1 cellular context compared by ENCODE assay signal in the genomic region with DNA sequence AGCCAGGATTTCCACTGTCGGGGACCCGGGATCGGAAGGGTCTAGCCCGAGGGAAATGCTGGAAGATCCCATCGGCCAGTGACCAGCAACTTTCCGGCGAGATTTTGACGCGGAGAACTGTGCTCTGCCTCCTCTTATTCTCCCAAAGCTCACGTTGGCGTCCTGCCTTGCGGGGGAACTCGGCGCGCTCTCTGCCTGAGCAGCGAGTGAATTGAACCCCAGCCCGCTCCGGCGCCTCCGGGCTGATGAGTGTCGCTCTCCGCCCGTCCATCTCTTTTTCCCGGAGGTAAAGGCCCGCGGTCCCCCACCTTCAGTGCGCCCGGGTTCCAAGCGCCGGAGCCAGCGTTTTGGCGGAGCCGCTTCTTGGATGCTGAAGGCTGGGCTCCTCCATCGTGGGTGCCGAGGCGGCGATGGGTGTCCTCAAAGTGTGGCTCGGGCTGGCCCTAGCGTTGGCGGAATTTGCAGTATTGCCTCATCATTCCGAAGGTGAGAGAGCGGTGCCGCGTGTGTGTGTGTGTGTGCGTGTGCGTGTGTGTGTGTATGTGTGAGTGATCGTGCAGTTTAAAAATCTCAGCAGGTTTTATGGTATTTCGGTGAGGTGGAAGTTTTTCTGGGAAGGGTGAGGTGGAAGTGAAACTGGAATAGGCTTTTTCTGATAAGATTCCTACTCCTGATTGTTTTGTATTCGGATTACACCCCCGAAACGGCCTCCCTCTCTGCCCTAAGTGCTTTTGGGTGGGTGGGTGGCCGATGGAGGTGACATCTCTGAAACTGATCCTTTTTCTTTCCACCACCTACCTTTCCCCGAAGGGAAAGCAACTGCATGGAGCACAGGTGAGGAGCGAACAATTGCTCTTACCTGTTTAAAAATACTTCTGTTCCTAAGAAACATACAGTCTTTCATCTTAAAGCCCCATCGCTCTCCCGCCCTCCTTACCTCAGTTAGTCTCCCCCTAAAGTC.
TF ChIP-seq lines count a peak whose summit lies in the region.

No MANE protein-coding gene starts in this region.

TF ChIP-seq in HepG2, 621 proteins besides CTCF, POLR2A, EP300 and RAD21 (continued from another document and continues in another):
- TF ChIP-seq MYC (CRISPR knock-in tag; IDR thresholded peaks at IDR 0.05; ENCODE audit: borderline replicate concordance), result peak; percentile 2; the same call in 1 of the 2 replicates
- TF ChIP-seq NBN (conservative IDR thresholded peaks at IDR 0.05), result no peak
- TF ChIP-seq ZNF10 (CRISPR knock-in tag; IDR thresholded peaks at IDR 0.05; ENCODE audit: borderline replicate concordance, low read depth), result no peak
- TF ChIP-seq ZNF749 (CRISPR knock-in tag; IDR thresholded peaks at IDR 0.05; ENCODE audit: borderline replicate concordance), result 0 out of 2 replicates have a peak, but pooled peaks have one; percentile 38
- TF ChIP-seq KAT7 (CRISPR knock-in tag; IDR thresholded peaks at IDR 0.05; ENCODE audit: borderline replicate concordance), result 0 out of 2 replicates have a peak, but pooled peaks have one; percentile 28
- peak; percentile 48; the same call in 1 of the 2 replicates for TF ChIP-seq TBX3 (IDR thresholded peaks at IDR 0.05; ENCODE audit: borderline replicate concordance)
- peak; percentile 35; the same call in 1 of the 2 replicates for TF ChIP-seq FOXC1 (CRISPR knock-in tag; IDR thresholded peaks at IDR 0.05; ENCODE audit: borderline replicate concordance)
- TF ChIP-seq, protein P1, sequence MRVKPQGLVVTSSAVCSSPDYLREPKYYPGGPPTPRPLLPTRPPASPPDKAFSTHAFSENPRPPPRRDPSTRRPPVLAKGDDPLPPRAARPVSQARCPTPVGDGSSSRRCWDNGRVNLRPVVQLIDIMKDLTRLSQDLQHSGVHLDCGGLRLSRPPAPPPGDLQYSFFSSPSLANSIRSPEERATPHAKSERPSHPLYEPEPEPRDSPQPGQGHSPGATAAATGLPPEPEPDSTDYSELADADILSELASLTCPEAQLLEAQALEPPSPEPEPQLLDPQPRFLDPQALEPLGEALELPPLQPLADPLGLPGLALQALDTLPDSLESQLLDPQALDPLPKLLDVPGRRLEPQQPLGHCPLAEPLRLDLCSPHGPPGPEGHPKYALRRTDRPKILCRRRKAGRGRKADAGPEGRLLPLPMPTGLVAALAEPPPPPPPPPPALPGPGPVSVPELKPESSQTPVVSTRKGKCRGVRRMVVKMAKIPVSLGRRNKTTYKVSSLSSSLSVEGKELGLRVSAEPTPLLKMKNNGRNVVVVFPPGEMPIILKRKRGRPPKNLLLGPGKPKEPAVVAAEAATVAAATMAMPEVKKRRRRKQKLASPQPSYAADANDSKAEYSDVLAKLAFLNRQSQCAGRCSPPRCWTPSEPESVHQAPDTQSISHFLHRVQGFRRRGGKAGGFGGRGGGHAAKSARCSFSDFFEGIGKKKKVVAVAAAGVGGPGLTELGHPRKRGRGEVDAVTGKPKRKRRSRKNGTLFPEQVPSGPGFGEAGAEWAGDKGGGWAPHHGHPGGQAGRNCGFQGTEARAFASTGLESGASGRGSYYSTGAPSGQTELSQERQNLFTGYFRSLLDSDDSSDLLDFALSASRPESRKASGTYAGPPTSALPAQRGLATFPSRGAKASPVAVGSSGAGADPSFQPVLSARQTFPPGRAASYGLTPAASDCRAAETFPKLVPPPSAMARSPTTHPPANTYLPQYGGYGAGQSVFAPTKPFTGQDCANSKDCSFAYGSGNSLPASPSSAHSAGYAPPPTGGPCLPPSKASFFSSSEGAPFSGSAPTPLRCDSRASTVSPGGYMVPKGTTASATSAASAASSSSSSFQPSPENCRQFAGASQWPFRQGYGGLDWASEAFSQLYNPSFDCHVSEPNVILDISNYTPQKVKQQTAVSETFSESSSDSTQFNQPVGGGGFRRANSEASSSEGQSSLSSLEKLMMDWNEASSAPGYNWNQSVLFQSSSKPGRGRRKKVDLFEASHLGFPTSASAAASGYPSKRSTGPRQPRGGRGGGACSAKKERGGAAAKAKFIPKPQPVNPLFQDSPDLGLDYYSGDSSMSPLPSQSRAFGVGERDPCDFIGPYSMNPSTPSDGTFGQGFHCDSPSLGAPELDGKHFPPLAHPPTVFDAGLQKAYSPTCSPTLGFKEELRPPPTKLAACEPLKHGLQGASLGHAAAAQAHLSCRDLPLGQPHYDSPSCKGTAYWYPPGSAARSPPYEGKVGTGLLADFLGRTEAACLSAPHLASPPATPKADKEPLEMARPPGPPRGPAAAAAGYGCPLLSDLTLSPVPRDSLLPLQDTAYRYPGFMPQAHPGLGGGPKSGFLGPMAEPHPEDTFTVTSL (CRISPR knock-in tag; IDR thresholded peaks at IDR 0.05; ENCODE audit: borderline replicate concordance), result 0 out of 2 replicates have a peak, but pooled peaks have one; percentile 38
- TF ChIP-seq, protein P2, sequence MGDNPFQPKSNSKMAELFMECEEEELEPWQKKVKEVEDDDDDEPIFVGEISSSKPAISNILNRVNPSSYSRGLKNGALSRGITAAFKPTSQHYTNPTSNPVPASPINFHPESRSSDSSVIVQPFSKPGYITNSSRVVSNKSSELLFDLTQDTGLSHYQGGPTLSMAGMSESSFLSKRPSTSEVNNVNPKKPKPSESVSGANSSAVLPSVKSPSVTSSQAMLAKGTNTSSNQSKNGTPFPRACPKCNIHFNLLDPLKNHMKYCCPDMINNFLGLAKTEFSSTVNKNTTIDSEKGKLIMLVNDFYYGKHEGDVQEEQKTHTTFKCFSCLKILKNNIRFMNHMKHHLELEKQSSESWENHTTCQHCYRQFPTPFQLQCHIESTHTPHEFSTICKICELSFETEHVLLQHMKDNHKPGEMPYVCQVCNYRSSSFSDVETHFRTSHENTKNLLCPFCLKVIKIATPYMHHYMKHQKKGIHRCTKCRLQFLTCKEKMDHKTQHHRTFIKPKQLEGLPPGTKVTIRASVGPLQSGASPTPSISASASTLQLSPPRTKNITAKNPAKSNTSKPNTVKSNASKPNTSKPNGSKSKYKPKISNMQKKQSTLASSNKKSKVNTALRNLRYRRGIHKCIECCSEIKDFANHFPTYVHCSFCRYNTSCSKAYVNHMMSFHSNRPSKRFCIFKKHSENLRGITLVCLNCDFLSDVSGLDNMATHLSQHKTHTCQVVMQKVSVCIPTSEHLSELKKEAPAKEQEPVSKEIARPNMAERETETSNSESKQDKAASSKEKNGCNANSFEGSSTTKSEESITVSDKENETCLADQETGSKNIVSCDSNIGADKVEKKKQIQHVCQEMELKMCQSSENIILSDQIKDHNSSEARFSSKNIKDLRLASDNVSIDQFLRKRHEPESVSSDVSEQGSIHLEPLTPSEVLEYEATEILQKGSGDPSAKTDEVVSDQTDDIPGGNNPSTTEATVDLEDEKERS (CRISPR knock-in tag; IDR thresholded peaks at IDR 0.05), result 0 out of 2 replicates have a peak, but pooled peaks have one; percentile 35
- no peak for TF ChIP-seq HOXA3 (CRISPR knock-in tag; IDR thresholded peaks at IDR 0.05)
- TF ChIP-seq, protein P3, sequence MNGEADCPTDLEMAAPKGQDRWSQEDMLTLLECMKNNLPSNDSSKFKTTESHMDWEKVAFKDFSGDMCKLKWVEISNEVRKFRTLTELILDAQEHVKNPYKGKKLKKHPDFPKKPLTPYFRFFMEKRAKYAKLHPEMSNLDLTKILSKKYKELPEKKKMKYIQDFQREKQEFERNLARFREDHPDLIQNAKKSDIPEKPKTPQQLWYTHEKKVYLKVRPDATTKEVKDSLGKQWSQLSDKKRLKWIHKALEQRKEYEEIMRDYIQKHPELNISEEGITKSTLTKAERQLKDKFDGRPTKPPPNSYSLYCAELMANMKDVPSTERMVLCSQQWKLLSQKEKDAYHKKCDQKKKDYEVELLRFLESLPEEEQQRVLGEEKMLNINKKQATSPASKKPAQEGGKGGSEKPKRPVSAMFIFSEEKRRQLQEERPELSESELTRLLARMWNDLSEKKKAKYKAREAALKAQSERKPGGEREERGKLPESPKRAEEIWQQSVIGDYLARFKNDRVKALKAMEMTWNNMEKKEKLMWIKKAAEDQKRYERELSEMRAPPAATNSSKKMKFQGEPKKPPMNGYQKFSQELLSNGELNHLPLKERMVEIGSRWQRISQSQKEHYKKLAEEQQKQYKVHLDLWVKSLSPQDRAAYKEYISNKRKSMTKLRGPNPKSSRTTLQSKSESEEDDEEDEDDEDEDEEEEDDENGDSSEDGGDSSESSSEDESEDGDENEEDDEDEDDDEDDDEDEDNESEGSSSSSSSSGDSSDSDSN (CRISPR knock-in tag; IDR thresholded peaks at IDR 0.05), result peak; percentile 86
- no peak for TF ChIP-seq ZNF160 (CRISPR knock-in tag; IDR thresholded peaks at IDR 0.05)
- TF ChIP-seq, protein P4, sequence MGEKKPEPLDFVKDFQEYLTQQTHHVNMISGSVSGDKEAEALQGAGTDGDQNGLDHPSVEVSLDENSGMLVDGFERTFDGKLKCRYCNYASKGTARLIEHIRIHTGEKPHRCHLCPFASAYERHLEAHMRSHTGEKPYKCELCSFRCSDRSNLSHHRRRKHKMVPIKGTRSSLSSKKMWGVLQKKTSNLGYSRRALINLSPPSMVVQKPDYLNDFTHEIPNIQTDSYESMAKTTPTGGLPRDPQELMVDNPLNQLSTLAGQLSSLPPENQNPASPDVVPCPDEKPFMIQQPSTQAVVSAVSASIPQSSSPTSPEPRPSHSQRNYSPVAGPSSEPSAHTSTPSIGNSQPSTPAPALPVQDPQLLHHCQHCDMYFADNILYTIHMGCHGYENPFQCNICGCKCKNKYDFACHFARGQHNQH (CRISPR knock-in tag; IDR thresholded peaks at IDR 0.05), result peak; percentile 7; the same call in 1 of the 2 replicates
- TF ChIP-seq THAP11 (CRISPR knock-in tag; IDR thresholded peaks at IDR 0.05), result peak; percentile 7; the same call in 1 of the 2 replicates
- TF ChIP-seq MTF2 (CRISPR knock-in tag; IDR thresholded peaks at IDR 0.05; ENCODE audit: borderline replicate concordance), result peak; percentile 55; the same call in 1 of the 2 replicates
- TF ChIP-seq, protein P5, sequence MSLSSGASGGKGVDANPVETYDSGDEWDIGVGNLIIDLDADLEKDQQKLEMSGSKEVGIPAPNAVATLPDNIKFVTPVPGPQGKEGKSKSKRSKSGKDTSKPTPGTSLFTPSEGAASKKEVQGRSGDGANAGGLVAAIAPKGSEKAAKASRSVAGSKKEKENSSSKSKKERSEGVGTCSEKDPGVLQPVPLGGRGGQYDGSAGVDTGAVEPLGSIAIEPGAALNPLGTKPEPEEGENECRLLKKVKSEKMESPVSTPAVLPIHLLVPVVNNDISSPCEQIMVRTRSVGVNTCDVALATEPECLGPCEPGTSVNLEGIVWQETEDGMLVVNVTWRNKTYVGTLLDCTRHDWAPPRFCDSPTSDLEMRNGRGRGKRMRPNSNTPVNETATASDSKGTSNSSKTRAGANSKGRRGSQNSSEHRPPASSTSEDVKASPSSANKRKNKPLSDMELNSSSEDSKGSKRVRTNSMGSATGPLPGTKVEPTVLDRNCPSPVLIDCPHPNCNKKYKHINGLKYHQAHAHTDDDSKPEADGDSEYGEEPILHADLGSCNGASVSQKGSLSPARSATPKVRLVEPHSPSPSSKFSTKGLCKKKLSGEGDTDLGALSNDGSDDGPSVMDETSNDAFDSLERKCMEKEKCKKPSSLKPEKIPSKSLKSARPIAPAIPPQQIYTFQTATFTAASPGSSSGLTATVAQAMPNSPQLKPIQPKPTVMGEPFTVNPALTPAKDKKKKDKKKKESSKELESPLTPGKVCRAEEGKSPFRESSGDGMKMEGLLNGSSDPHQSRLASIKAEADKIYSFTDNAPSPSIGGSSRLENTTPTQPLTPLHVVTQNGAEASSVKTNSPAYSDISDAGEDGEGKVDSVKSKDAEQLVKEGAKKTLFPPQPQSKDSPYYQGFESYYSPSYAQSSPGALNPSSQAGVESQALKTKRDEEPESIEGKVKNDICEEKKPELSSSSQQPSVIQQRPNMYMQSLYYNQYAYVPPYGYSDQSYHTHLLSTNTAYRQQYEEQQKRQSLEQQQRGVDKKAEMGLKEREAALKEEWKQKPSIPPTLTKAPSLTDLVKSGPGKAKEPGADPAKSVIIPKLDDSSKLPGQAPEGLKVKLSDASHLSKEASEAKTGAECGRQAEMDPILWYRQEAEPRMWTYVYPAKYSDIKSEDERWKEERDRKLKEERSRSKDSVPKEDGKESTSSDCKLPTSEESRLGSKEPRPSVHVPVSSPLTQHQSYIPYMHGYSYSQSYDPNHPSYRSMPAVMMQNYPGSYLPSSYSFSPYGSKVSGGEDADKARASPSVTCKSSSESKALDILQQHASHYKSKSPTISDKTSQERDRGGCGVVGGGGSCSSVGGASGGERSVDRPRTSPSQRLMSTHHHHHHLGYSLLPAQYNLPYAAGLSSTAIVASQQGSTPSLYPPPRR (CRISPR knock-in tag; IDR thresholded peaks at IDR 0.05; ENCODE audit: borderline replicate concordance), result 0 out of 2 replicates have a peak, but pooled peaks have one; percentile 20
- TF ChIP-seq, protein P6, sequence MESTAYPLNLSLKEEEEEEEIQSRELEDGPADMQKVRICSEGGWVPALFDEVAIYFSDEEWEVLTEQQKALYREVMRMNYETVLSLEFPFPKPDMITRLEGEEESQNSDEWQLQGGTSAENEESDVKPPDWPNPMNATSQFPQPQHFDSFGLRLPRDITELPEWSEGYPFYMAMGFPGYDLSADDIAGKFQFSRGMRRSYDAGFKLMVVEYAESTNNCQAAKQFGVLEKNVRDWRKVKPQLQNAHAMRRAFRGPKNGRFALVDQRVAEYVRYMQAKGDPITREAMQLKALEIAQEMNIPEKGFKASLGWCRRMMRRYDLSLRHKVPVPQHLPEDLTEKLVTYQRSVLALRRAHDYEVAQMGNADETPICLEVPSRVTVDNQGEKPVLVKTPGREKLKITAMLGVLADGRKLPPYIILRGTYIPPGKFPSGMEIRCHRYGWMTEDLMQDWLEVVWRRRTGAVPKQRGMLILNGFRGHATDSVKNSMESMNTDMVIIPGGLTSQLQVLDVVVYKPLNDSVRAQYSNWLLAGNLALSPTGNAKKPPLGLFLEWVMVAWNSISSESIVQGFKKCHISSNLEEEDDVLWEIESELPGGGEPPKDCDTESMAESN (CRISPR knock-in tag; conservative IDR thresholded peaks at IDR 0.05), result 0 out of 2 replicates have a peak, but pooled peaks have one; percentile 30
- TF ChIP-seq TEAD3 (CRISPR knock-in tag; optimal IDR thresholded peaks at IDR 0.05; ENCODE audit: borderline replicate concordance), result peak; percentile 66
- no peak for TF ChIP-seq KAT2B (IDR thresholded peaks at IDR 0.05; ENCODE audit: borderline replicate concordance, low read depth, low read length)
- peak; percentile 44; the same call in 1 of the 2 replicates for TF ChIP-seq ZFX (CRISPR knock-in tag; IDR thresholded peaks at IDR 0.05; ENCODE audit: low read depth)
- 0 out of 2 replicates have a peak, but pooled peaks have one; percentile 60 for TF ChIP-seq NCOA1 (CRISPR knock-in tag; IDR thresholded peaks at IDR 0.05)
- TF ChIP-seq, protein P7, sequence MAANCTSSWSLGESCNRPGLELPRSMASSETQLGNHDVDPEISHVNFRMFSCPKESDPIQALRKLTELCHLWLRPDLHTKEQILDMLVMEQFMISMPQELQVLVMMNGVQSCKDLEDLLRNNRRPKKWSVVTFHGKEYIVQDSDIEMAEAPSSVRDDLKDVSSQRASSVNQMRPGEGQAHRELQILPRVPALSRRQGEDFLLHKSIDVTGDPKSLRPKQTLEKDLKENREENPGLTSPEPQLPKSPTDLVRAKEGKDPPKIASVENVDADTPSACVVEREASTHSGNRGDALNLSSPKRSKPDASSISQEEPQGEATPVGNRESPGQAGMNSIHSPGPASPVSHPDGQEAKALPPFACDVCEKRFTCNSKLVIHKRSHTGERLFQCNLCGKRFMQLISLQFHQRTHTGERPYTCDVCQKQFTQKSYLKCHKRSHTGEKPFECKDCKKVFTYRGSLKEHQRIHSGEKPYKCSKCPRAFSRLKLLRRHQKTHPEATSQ (CRISPR knock-in tag; IDR thresholded peaks at IDR 0.05; ENCODE audit: borderline replicate concordance), result 0 out of 2 replicates have a peak, but pooled peaks have one; percentile 29
- TF ChIP-seq, protein P8, sequence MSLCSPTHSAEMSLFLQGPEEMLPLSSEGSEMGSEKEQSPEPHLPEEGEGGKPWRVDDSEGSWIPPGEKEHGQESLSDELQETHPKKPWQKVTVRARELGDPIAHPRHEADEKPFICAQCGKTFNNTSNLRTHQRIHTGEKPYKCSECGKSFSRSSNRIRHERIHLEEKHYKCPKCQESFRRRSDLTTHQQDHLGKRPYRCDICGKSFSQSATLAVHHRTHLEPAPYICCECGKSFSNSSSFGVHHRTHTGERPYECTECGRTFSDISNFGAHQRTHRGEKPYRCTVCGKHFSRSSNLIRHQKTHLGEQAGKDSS (CRISPR knock-in tag; IDR thresholded peaks at IDR 0.05; ENCODE audit: borderline replicate concordance, low read depth), result no peak
